Comparison of ENCODE assay signal across 9 cellular contexts in genomic region chr4:7206385-7206784, GRCh38. TPM values are rescaled to one million over a fixed set of nuclear protein-coding genes. Genes with fewer than 3 reads are reported as not detected.
DNase-seq lines count a peak whose midpoint lies in the region; ATAC-seq and TF ChIP-seq lines count a peak whose summit lies in the region.
"Had no signal": no experiment of that assay in that cellular context is flagged by ENCODE, and none has a peak within 500 bp of the region (broad histone marks: within the 10 kb centered on the region; RNA-seq: fewer than 3 reads in every experiment).

No MANE protein-coding gene starts in this region.

- intact Hi-C loops in prostate gland (cut with DNase I) = no loop called here

- 35% methylated on average over 9 of the region's 9 CpGs for WGBS in prostate gland

- no peak for TF ChIP-seq POLR2A in prostate gland (IDR thresholded peaks at IDR 0.05)

- H3K4me3 ChIP-seq in RWPE2 (ENCODE audit: severe bottlenecking) (no peak overlapping the region), prostate gland (no peak overlapping the region)

- ATAC-seq in RWPE2 (ENCODE audit: low read depth) (peak; percentile 34; the same call in 2 of the 3 replicates), GM21447 (IDR thresholded peaks at IDR 0.05; ENCODE audit: unreplicated experiment) (no peak), GM18907 (IDR thresholded peaks at IDR 0.05; ENCODE audit: unreplicated experiment) (no peak), HG03521 (IDR thresholded peaks at IDR 0.05; ENCODE audit: unreplicated experiment) (no peak)

- H3K4me1 ChIP-seq in RWPE2 (ENCODE audit: insufficient read depth, poor library complexity, severe bottlenecking) = peaks cover 49% of the 10 kb centered on the region
- H3K4me1 ChIP-seq in prostate gland (replicated peaks) = peaks cover 2% of the 10 kb centered on the region

- no peaks in the 10 kb centered on the region for H3K9me3 ChIP-seq in RWPE2 (ENCODE audit: severe bottlenecking)
- H3K9me3 ChIP-seq in prostate gland = no peaks in the 10 kb centered on the region

- peak overlapping the region; percentile 63 for H3K27ac ChIP-seq in RWPE2 (ENCODE audit: poor library complexity, severe bottlenecking)
- H3K27ac ChIP-seq in prostate gland = peak overlapping the region; percentile 3 to 48

- H3K36me3 ChIP-seq in RWPE2 (ENCODE audit: low read depth) = no peaks in the 10 kb centered on the region
- H3K36me3 ChIP-seq in prostate gland = no peaks in the 10 kb centered on the region

- DNase-seq in D341Med (ENCODE audit: low spot score) = peak; percentile 83
- DNase-seq in RWPE2 (ENCODE audit: low spot score) = no peak
- DNase-seq in fibroblast of peridontal ligament (ENCODE audit: extremely low read depth) = peak; percentile 39
- DNase-seq in prostate gland (ENCODE audit: low spot score) = no peak
- no peak for DNase-seq in NCI-H1694 (lab: John Stamatoyannopoulos, UW)
- DNase-seq: DMS79 had no signal

- TF ChIP-seq CTCF in RWPE2 (IDR thresholded peaks at IDR 0.05; ENCODE audit: poor library complexity, severe bottlenecking) = no peak
- no peak for TF ChIP-seq CTCF in prostate gland (IDR thresholded peaks at IDR 0.05)

- H3K27me3 ChIP-seq in RWPE2 (ENCODE audit: insufficient read depth, poor library complexity, severe bottlenecking) (no peaks in the 10 kb centered on the region), prostate gland (replicated peaks; ENCODE audit: insufficient read depth) (peaks cover 2% of the 10 kb centered on the region)

RNA-seq across cellular contexts. Expression of gene SORCS2, which starts 14.0 kb away (rescaled TPM):
- total RNA-seq in prostate gland = 1 to 10 TPM; 1.0 to 4.4 TPM

Comparison
In these comparisons a context has a peak if more than half of its experiments do, and no peak if none do; other contexts are left out.
1. DNase-seq: peak in D341Med (single experiment) and fibroblast of peridontal ligament (single experiment); none in RWPE2 (single experiment), prostate gland (single experiment) and NCI-H1694 (single experiment).